Comparison of ENCODE assay signal across 17 cellular contexts in genomic region chr9:123883634-123884033, GRCh38. TPM values are rescaled to one million over a fixed set of nuclear protein-coding genes. Genes with fewer than 3 reads are reported as not detected.
DNase-seq lines count a peak whose midpoint lies in the region; ATAC-seq and TF ChIP-seq lines count a peak whose summit lies in the region.
"Had no signal": no experiment of that assay in that cellular context is flagged by ENCODE, and none has a peak within 500 bp of the region (broad histone marks: within the 10 kb centered on the region; RNA-seq: fewer than 3 reads in every experiment).

No MANE protein-coding gene starts in this region.

- H3K79me2 ChIP-seq in GM23248 (ENCODE audit: insufficient read depth) (peaks cover 61% of the 10 kb centered on the region), PC-3 (ENCODE audit: low read length) (peaks cover 11% of the 10 kb centered on the region; the same call in 1 of the 2 replicates)

- intact Hi-C loops in PC-3 (cut with micrococcal nuclease) = no loop called here

- ATAC-seq in PC-3 (no peak), HG03135 (IDR thresholded peaks at IDR 0.05; ENCODE audit: unreplicated experiment) (no peak), HG02759 (IDR thresholded peaks at IDR 0.05; ENCODE audit: unreplicated experiment) (no peak)
- ATAC-seq: A549; CD8-positive, alpha-beta T cell; SK-N-SH treated with all-trans-retinoic acid at 6 μM for 48 hours had no signal

- H3K4me2 ChIP-seq in GM23248 (ENCODE audit: unreplicated experiment) (no peak overlapping the region), PC-3 (ENCODE audit: low read length) (no peak overlapping the region)
- H3K4me2 ChIP-seq: A549 had no signal

- H4K20me1 ChIP-seq in GM23248 (ENCODE audit: insufficient read depth) = 0 out of 2 replicates have a peak, but pooled peaks cover 2% of the 10 kb centered on the region
- no peaks in the 10 kb centered on the region for H4K20me1 ChIP-seq in PC-3 (ENCODE audit: low read length)

- in situ Hi-C loops in GM23248 (cut with MboI) = no loop called here

- CTCF ChIA-PET in PC-3 (lab: Charles Lee) = no interaction called here

- POLR2A ChIA-PET in PC-3 (lab: Charles Lee; ENCODE audit: unreplicated experiment) = no interaction called here

- TF ChIP-seq CTCF in PC-3 (conservative IDR thresholded peaks at IDR 0.05; ENCODE audit: low read depth, low read length) = no peak

- H3K9ac ChIP-seq in GM23248 = no peak overlapping the region
- no peak overlapping the region for H3K9ac ChIP-seq in PC-3 (ENCODE audit: low read length)

- H3K36me3 ChIP-seq in GM23248 (ENCODE audit: low read depth) (no peaks in the 10 kb centered on the region), PC-3 (ENCODE audit: low read depth, low read length) (no peaks in the 10 kb centered on the region)

- H3K9me2 ChIP-seq in GM23248 (ENCODE audit: insufficient read depth) (no peaks in the 10 kb centered on the region), PC-3 (replicated peaks; ENCODE audit: low read length) (no peaks in the 10 kb centered on the region)

- 100% methylated on average over 1 of the region's 1 CpG for WGBS in GM23248 (ENCODE audit: low coverage in 1 of 2, low lambda C conversion rate in 2 of 2, missing lambda C conversion rate in 2 of 2), 2 experiments

- H2AFZ ChIP-seq in GM23248 (no peak overlapping the region), PC-3 (ENCODE audit: low read length) (no peak overlapping the region)

- no peaks in the 10 kb centered on the region for H3K4me1 ChIP-seq in GM23248 (ENCODE audit: insufficient read depth)
- no peaks in the 10 kb centered on the region for H3K4me1 ChIP-seq in PC-3 (ENCODE audit: insufficient read depth, low read length)

- H3K9me3 ChIP-seq in GM23248 (ENCODE audit: low read depth) (no peaks in the 10 kb centered on the region), PC-3 (ENCODE audit: low read length) (no peaks in the 10 kb centered on the region)
- H3K9me3 ChIP-seq: A549 had no signal

- H3K4me3 ChIP-seq in GM23248 = no peak overlapping the region
- H3K4me3 ChIP-seq in PC-3 (ENCODE audit: low read length) = no peak overlapping the region
- H3K4me3 ChIP-seq: A549 had no signal

- H3K27ac ChIP-seq in GM23248 (no peak overlapping the region), PC-3 (ENCODE audit: low read length) (no peak overlapping the region)
- H3K27ac ChIP-seq: A549 had no signal

- H3F3A ChIP-seq in GM23248 (ENCODE audit: insufficient read depth) (peaks cover 7% of the 10 kb centered on the region; the same call in 1 of the 2 replicates), PC-3 (ENCODE audit: low read length, unreplicated experiment) (no peaks in the 10 kb centered on the region)

- no peaks in the 10 kb centered on the region for H3K27me3 ChIP-seq in GM23248 (replicated peaks; ENCODE audit: insufficient read depth)
- H3K27me3 ChIP-seq in PC-3 (ENCODE audit: low read length) = no peaks in the 10 kb centered on the region

- peak; percentile 49 for DNase-seq in AG08395 (ENCODE audit: low spot score)
- peak; percentile 56 for DNase-seq in GM23248
- DNase-seq in PC-3 = peak; percentile 8
- peak; percentile 12 for DNase-seq in fibroblast of peridontal ligament (ENCODE audit: extremely low read depth)
- DNase-seq in stimulated activated CD4-positive, alpha-beta T cell treated with anti-CD3 and anti-CD28 coated beads, Interleukin-4, amount 100 ng/mL, for 24 hours = no peak
- no peak for DNase-seq in effector CD8-positive, alpha-beta T cell (lab: John Stamatoyannopoulos, UW)
- DNase-seq: CD8-positive, alpha-beta T cell; DMS79 treated with DMSO at 0.1 percent for 48 hours; GDM1; Kasumi-1; NCI-H146; NCI-H2081 treated with DMSO at 0.1 percent for 48 hours; NCI-H524 treated with DMSO at 0.1 percent for 48 hours had no signal

- no TSS peak for BruUV-seq in PC-3 (replicated peaks; lab: Mats Ljungman, UMichigan)

RNA-seq across cellular contexts. Expression of gene DENND1A, which starts 46.3 kb away (rescaled TPM):
- total RNA-seq in GM23248 (2014; rRNA removed; shearing (Covaris generic)) = 16.4 and 22.3 TPM in 2 replicates
- 13.2 and 15.3 TPM in 2 replicates for polyA plus RNA-seq in GM23248 (2016; fragmentation: Nextera tagmentation; extraction: Ambion mirVana)
- 18.6 and 29.7 TPM in 2 replicates for total RNA-seq in PC-3 (2014; rRNA removed)

Comparison
In these comparisons a context has a peak if more than half of its experiments do, and no peak if none do; other contexts are left out.
1. DNase-seq: peak in AG08395 (single experiment), GM23248 (single experiment), PC-3 (single experiment) and fibroblast of peridontal ligament (single experiment); none in stimulated activated CD4-positive, alpha-beta T cell treated with anti-CD3 and anti-CD28 coated beads, Interleukin-4, amount 100 ng/mL, for 24 hours (single experiment) and effector CD8-positive, alpha-beta T cell (single experiment).